In genomic region chr14:59175404-59175803, GRCh38 we compare ENCODE assay signal across 14 cellular contexts. TPM values are rescaled to one million over a fixed set of nuclear protein-coding genes. Genes with fewer than 3 reads are reported as not detected.
DNase-seq lines count a peak whose midpoint lies in the region; ATAC-seq, FAIRE-seq and TF ChIP-seq lines count a peak whose summit lies in the region.
"Had no signal": no experiment of that assay in that cellular context is flagged by ENCODE, and none has a peak within 500 bp of the region (broad histone marks: within the 10 kb centered on the region; RNA-seq: fewer than 3 reads in every experiment).

No MANE protein-coding gene starts in this region.

- in situ Hi-C loops in KBM-7 (cut with MboI; ENCODE audit: low pct_unique_long_range_greater_than_20kb, low sequenced_read_pairs): no loop called here

- no peaks in the 10 kb centered on the region for H3K4me1 ChIP-seq in breast epithelium

- H3K9me3 ChIP-seq in breast epithelium: no peaks in the 10 kb centered on the region
- H3K9me3 ChIP-seq: SK-N-SH had no signal

- ATAC-seq in GM19397 (IDR thresholded peaks at IDR 0.05; ENCODE audit: unreplicated experiment) (peak; percentile 98), HG02870 (IDR thresholded peaks at IDR 0.05; ENCODE audit: unreplicated experiment) (peak; percentile 99), HG03565 (IDR thresholded peaks at IDR 0.05; ENCODE audit: unreplicated experiment) (peak; percentile 96)
- ATAC-seq: activated CD8-positive, alpha-beta T cell treated with anti-CD3 and anti-CD28 coated beads for 36 hours; naive thymus-derived CD4-positive, alpha-beta T cell had no signal

- no peak for TF ChIP-seq CTCF in breast epithelium (IDR thresholded peaks at IDR 0.05)

- H3K27me3 ChIP-seq in breast epithelium: no peaks in the 10 kb centered on the region

- H3K36me3 ChIP-seq in breast epithelium: no peaks in the 10 kb centered on the region

- DNase-seq in GM12892 (ENCODE audit: insufficient read length): peak; percentile 28
- no peak for DNase-seq in breast epithelium (ENCODE audit: low spot score in 2 of 2)
- no peak for DNase-seq in activated CD8-positive, alpha-beta memory T cell treated with anti-CD3 and anti-CD28 coated beads, Interleukin-2, amount 50 U/mL, for 4 hours
- no peak for DNase-seq in DMS53 treated with DMSO at 0.1 percent for 48 hours (lab: John Stamatoyannopoulos, UW; ENCODE audit: unreplicated experiment)
- DNase-seq in KBM-7: no peak
- DNase-seq: activated CD8-positive, alpha-beta T cell treated with anti-CD3 and anti-CD28 coated beads for 36 hours; AML-193; naive thymus-derived CD4-positive, alpha-beta T cell; SK-N-SH; stimulated activated CD4-positive, alpha-beta T cell treated with anti-CD3 and anti-CD28 coated beads, Interleukin-15, amount 100 ng/mL, for 24 hours had no signal

- intact Hi-C loops in breast epithelium (cut with DNase I; ENCODE audit: low total_unique reads): no loop called here

- no peak overlapping the region for H3K27ac ChIP-seq in breast epithelium

- FAIRE-seq in GM12892 (lab: Jason Lieb, UNC): peak; percentile 96
- FAIRE-seq: endometrium had no signal

- no peak for TF ChIP-seq POLR2A in GM12892 (IDR thresholded peaks at IDR 0.05; ENCODE audit: low read depth, low read length)
- no peak for TF ChIP-seq POLR2A in breast epithelium (IDR thresholded peaks at IDR 0.05)

- H3K4me3 ChIP-seq in breast epithelium: no peak overlapping the region

RNA-seq across cellular contexts. Expression of gene DAAM1, which starts 13.1 kb away (rescaled TPM):
- polyA plus RNA-seq in GM12892 (2012; ENCODE audit: missing spikeins): 9.7 TPM
- total RNA-seq in breast epithelium: 10 to 100 TPM; 50.1 to 95.9 (median 64.2) TPM
